15 cellular contexts compared by ENCODE assay signal in the genomic region with DNA sequence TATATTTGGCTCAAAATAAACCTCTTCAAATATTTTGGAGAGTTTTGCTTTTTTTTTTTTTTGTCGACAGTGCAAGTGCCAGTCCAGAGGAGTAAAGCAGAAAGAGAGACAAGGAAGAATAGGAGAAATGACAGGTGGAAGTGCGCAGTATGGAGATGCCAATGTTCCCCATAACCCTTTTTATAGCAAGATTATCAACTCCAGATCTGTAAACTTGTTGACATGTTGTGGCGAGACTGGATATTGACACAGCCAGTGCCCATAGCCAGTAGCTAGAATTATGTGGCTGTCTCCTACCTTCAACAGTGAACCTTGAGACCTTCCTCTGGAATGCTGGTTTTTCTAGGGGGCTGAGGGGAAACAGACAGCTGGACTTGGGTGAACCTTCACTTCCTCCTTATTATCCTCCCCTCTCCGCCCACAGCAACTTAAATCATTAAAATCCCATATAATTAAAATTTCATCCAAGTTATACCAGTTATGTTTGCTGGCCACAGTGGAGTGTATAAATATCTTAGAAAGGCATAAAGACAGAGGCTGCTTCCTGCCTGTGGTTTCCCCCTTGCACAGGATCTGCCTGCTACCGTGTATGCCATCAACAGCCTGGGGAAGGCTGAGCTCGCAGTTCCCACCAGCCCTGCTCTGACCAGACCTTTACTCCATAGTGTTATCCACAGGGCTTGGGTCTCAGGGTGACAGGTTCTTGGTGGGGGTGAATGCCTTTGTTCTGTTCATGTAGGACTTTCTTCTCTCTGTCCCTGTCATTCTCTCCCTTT.
DNase-seq lines count a peak whose midpoint lies in the region; ATAC-seq and TF ChIP-seq lines count a peak whose summit lies in the region.
"Had no signal": no experiment of that assay in that cellular context is flagged by ENCODE, and none has a peak within 500 bp of the region (broad histone marks: within the 10 kb centered on the region; RNA-seq: fewer than 3 reads in every experiment).

No MANE protein-coding gene starts in this region.

- TF ChIP-seq CTCF in dorsolateral prefrontal cortex (IDR thresholded peaks at IDR 0.05 in 54 of 56, conservative IDR thresholded peaks at IDR 0.05 in 2 of 56; ENCODE audit: low read depth in 1 of 56, partially characterized antibody in 56 of 56), result no peak

- H3K9me3 Mint-ChIP-seq in activated naive CD4-positive, alpha-beta T cell treated with anti-CD3 and anti-CD28 coated beads for 36 hours, result peaks cover 2% of the 10 kb centered on the region
- H3K9me3 Mint-ChIP-seq: brain had no signal

- H3K4me3 Mint-ChIP-seq in activated naive CD4-positive, alpha-beta T cell treated with anti-CD3 and anti-CD28 coated beads for 36 hours, result no peak overlapping the region
- H3K4me3 Mint-ChIP-seq: brain had no signal

- no peaks in the 10 kb centered on the region for H3K27me3 ChIP-seq in dorsolateral prefrontal cortex
- no peaks in the 10 kb centered on the region for H3K27me3 ChIP-seq in MG63
- H3K27me3 ChIP-seq: uterus had no signal

- H3K36me3 ChIP-seq in MG63, result no peaks in the 10 kb centered on the region
- H3K36me3 ChIP-seq: uterus had no signal

- H3K27ac ChIP-seq in dorsolateral prefrontal cortex, result no peak overlapping the region
- H3K27ac ChIP-seq: uterus had no signal

- CTCF ChIA-PET in activated naive CD4-positive, alpha-beta T cell treated with anti-CD3 and anti-CD28 coated beads for 36 hours (lab: Charles Lee), result interaction anchor here (0.6 to 1.4 kb wide), 3 partner anchors 9 to 257 kb away, joined by 3 to 4 read pairs (median 4); no protein-coding TSS in a partner anchor

- ATAC-seq in stimulated activated naive CD8-positive, alpha-beta T cell treated with anti-CD3 and anti-CD28 coated beads, Interleukin-15, Interleukin-2, amounts not matched to agents 100 U/mL and 50 U/mL, for 24 hours, result peak; percentile 36
- ATAC-seq: HCT116, Right ventricle myocardium inferior had no signal

- H3K27me3 Mint-ChIP-seq in activated naive CD4-positive, alpha-beta T cell treated with anti-CD3 and anti-CD28 coated beads for 36 hours (ENCODE audit: low read depth), result no peaks in the 10 kb centered on the region

- H3K9me3 ChIP-seq in MG63, result peaks cover 7% of the 10 kb centered on the region
- H3K9me3 ChIP-seq: uterus had no signal

- H3K36me3 Mint-ChIP-seq in activated naive CD4-positive, alpha-beta T cell treated with anti-CD3 and anti-CD28 coated beads for 36 hours (ENCODE audit: low read depth), result no peaks in the 10 kb centered on the region
- H3K36me3 Mint-ChIP-seq: brain had no signal

- H3K4me3 ChIP-seq in dorsolateral prefrontal cortex (no peak overlapping the region), MG63 (no peak overlapping the region)
- H3K4me3 ChIP-seq: uterus had no signal

- no peak overlapping the region for H3K27ac Mint-ChIP-seq in activated naive CD4-positive, alpha-beta T cell treated with anti-CD3 and anti-CD28 coated beads for 36 hours

- intact Hi-C loops in activated naive CD4-positive, alpha-beta T cell treated with anti-CD3 and anti-CD28 coated beads for 36 hours (cut with micrococcal nuclease), result no loop called here
- intact Hi-C loops in dorsolateral prefrontal cortex (cut with DNase I), result no loop called here

- H3K4me1 Mint-ChIP-seq in activated naive CD4-positive, alpha-beta T cell treated with anti-CD3 and anti-CD28 coated beads for 36 hours (ENCODE audit: low read depth), result peaks cover 24% of the 10 kb centered on the region
- H3K4me1 Mint-ChIP-seq: brain had no signal

- DNase-seq in stimulated activated CD4-positive, alpha-beta T cell treated with anti-CD3 and anti-CD28 coated beads, Interleukin-4, amount 100 ng/mL, for 1 hour, result peak; percentile 10
- no peak for DNase-seq in stimulated activated CD4-positive, alpha-beta T cell treated with anti-CD3 and anti-CD28 coated beads, Interleukin-12 subunit alpha, Interleukin-12 subunit beta, amount 100 ng/mL, for 4 hours
- DNase-seq in NOMO-1 treated with DMSO at 0.1 percent for 48 hours (lab: John Stamatoyannopoulos, UW; ENCODE audit: unreplicated experiment) (peak; percentile 75), dorsolateral prefrontal cortex (no peak), MG63 (no peak), RPMI8226 (no peak)
- DNase-seq in activated naive CD4-positive, alpha-beta T cell treated with anti-CD3 and anti-CD28 coated beads for 36 hours, result peak; percentile 59
- DNase-seq in stimulated activated naive CD8-positive, alpha-beta T cell treated with anti-CD3 and anti-CD28 coated beads, Interleukin-15, Interleukin-2, amounts not matched to agents 100 U/mL and 50 U/mL, for 24 hours, result no peak
- DNase-seq: midbrain, NCI-H1105 treated with DMSO at 0.1 percent for 48 hours, NCI-H446 treated with DMSO at 0.1 percent for 48 hours, uterus had no signal

Comparison
In these comparisons a context has a peak if more than half of its experiments do, and no peak if none do; other contexts are left out.
1. DNase-seq: peak in stimulated activated CD4-positive, alpha-beta T cell treated with anti-CD3 and anti-CD28 coated beads, Interleukin-4, amount 100 ng/mL, for 1 hour (single experiment), NOMO-1 treated with DMSO at 0.1 percent for 48 hours (single experiment) and activated naive CD4-positive, alpha-beta T cell treated with anti-CD3 and anti-CD28 coated beads for 36 hours (single experiment); none in stimulated activated CD4-positive, alpha-beta T cell treated with anti-CD3 and anti-CD28 coated beads, Interleukin-12 subunit alpha, Interleukin-12 subunit beta, amount 100 ng/mL, for 4 hours (single experiment), stimulated activated naive CD8-positive, alpha-beta T cell treated with anti-CD3 and anti-CD28 coated beads, Interleukin-15, Interleukin-2, amounts not matched to agents 100 U/mL and 50 U/mL, for 24 hours (single experiment), dorsolateral prefrontal cortex (0 of 10), MG63 (single experiment) and RPMI8226 (single experiment).